In genomic region chr16:3458852-3459361, GRCh38 we compare ENCODE assay signal across 6 cellular contexts. TPM values are rescaled to one million over a fixed set of nuclear protein-coding genes. Genes with fewer than 3 reads are reported as not detected.
A peak's percentile ranks its signal among the peaks of the same experiment; 100 is the strongest.
DNase-seq lines count a peak whose midpoint lies in the region; FAIRE-seq and TF ChIP-seq lines count a peak whose summit lies in the region.

No MANE protein-coding gene starts in this region.

- FAIRE-seq in GM19239 (lab: Jason Lieb, UNC) = peak; percentile 97

- H3K4me1 ChIP-seq in iPS-20b (ENCODE audit: insufficient read depth, low read length) (peaks cover 15% of the 10 kb centered on the region), transverse colon (peaks cover 33 to 72% (median 47%) of the 10 kb centered on the region in 4 donors)

- H3K27me3 ChIP-seq in iPS-20b (ENCODE audit: insufficient read depth, low read length) (no peaks in the 10 kb centered on the region), transverse colon (no peaks in the 10 kb centered on the region)

- intact Hi-C loops in transverse colon (cut with DNase I; ENCODE audit: low total_unique reads) = loop anchor here (2.0 to 5.0 kb wide), 2 partner anchors 58 to 167 kb away; partner anchors contain the start of genes ZNF174 and ZSCAN32

- H3K36me3 ChIP-seq in iPS-20b (ENCODE audit: insufficient read depth, low read depth, low read length) = no peaks in the 10 kb centered on the region
- H3K36me3 ChIP-seq in transverse colon = no peaks in the 10 kb centered on the region

- H3K9me3 ChIP-seq in iPS-20b (ENCODE audit: insufficient read depth, low read depth, low read length) (no peaks in the 10 kb centered on the region), transverse colon (no peaks in the 10 kb centered on the region)

- in situ Hi-C loops in transverse colon (cut with MboI; ENCODE audit: low pct_ligation_motif_present in 1 of 4, low pct_unique_long_range_greater_than_20kb in 1 of 4, low sequenced_read_pairs in 3 of 4) = no loop called here

- TF ChIP-seq CTCF in RWPE1 (conservative IDR thresholded peaks at IDR 0.05; ENCODE audit: low read depth) (no peak), transverse colon (IDR thresholded peaks at IDR 0.05) (no peak)

- 4 to 16% methylated on average over 5 to 10 of the region's 10 CpGs for WGBS in transverse colon (ENCODE audit: low coverage in 1 of 2), 2 donors

- peak overlapping the region; percentile 94 for H3K9ac ChIP-seq in iPS-20b (ENCODE audit: low read depth, low read length)

- H3K27ac ChIP-seq in RWPE1 (peak overlapping the region; percentile 86), iPS-20b (ENCODE audit: low read length) (peak overlapping the region; percentile 82), transverse colon (peak overlapping the region; percentile 94 to 99 (median 96))

- H3K4me3 ChIP-seq in iPS-20b (ENCODE audit: low read length) = peak overlapping the region; percentile 94
- peak overlapping the region; percentile 76 to 95 (median 82) for H3K4me3 ChIP-seq in transverse colon

- POLR2A ChIA-PET in RWPE1 (lab: Yijun Ruan, JAX; ENCODE audit: low non-redundant PET) = no interaction called here

- TF ChIP-seq EP300 in transverse colon (IDR thresholded peaks at IDR 0.05; ENCODE audit: low read depth) = no peak

- DNase-seq in GM19239 (ENCODE audit: insufficient read length, low spot score) (peak; percentile 77), RWPE1 (ENCODE audit: low spot score) (no peak), transverse colon (peak; percentile 68), SHP77 (lab: John Stamatoyannopoulos, UW) (no peak)
- no peak for DNase-seq in activated CD4-positive, alpha-beta T cell treated with anti-CD3 and anti-CD28 coated beads for 4 hours

- peak; percentile 90 for TF ChIP-seq POLR2A in transverse colon (IDR thresholded peaks at IDR 0.05)

- CTCF ChIA-PET in RWPE1 (lab: Yijun Ruan, JAX) = interaction anchor here (0.7 kb wide), 1 partner anchor 400 kb away, joined by 3 read pairs; no protein-coding TSS in a partner anchor

RNA-seq across cellular contexts. Expression of gene NAA60, which starts 15.4 kb away (rescaled TPM):
- 100 to 1,000 TPM in 1 of 4 donors, 10 to 100 TPM in 3; 57.3 to 247 (median 72.9) TPM for total RNA-seq in transverse colon

RNA-seq across cellular contexts. Expression of gene ZNF597, which starts 15.6 kb away (rescaled TPM):
- 1 to 10 TPM in 2 of 4 donors, under 1 TPM in 2; 0.37 to 2.4 (median 0.91) TPM for total RNA-seq in transverse colon

RNA-seq across cellular contexts. Expression of gene C16orf90, which starts 36.4 kb away (rescaled TPM):
- total RNA-seq in transverse colon = not detected

RNA-seq across cellular contexts. Expression of gene CLUAP1, which starts 41.9 kb away (rescaled TPM):
- total RNA-seq in transverse colon = 10 to 100 TPM in 1 of 4 donors, 1 to 10 TPM in 3; 3.4 to 84.0 (median 8.4) TPM

RNA-seq across cellular contexts. Expression of gene ZNF174, which starts 57.9 kb away (rescaled TPM):
- total RNA-seq in transverse colon = 10 to 100 TPM in 2 of 4 donors, 1 to 10 TPM in 2; 7.9 to 14.8 (median 11.4) TPM

Comparison
In these comparisons a context has a peak if more than half of its experiments do, and no peak if none do; other contexts are left out.
1. DNase-seq: peak in GM19239 (single experiment) and transverse colon (single experiment); none in RWPE1 (single experiment), SHP77 (0 of 2) and activated CD4-positive, alpha-beta T cell treated with anti-CD3 and anti-CD28 coated beads for 4 hours (0 of 2).
2. Peak in every context shown above with its lines, with median percentiles within 50 percentile points of each other: H3K27ac ChIP-seq.